Comparison of ENCODE assay signal across 19 cellular contexts in genomic region chr19:18391509-18392075, GRCh38. TPM values are rescaled to one million over a fixed set of nuclear protein-coding genes. Genes with fewer than 3 reads are reported as not detected.
"Had no signal": no experiment of that assay in that cellular context is flagged by ENCODE, and none has a peak within 500 bp of the region (broad histone marks: within the 10 kb centered on the region; RNA-seq: fewer than 3 reads in every experiment).

No MANE protein-coding gene starts in this region.

- H3K4me3 Mint-ChIP-seq: activated naive CD8-positive, alpha-beta T cell; naive thymus-derived CD4-positive, alpha-beta T cell had no signal

- H3K36me3 ChIP-seq: transverse colon, vagina had no signal

- H3K4me3 ChIP-seq: hepatocyte, transverse colon, vagina had no signal

- H3K27me3 ChIP-seq: hepatocyte, transverse colon, vagina had no signal

- H3K27ac ChIP-seq: hepatocyte, vagina had no signal

- H3K9me3 ChIP-seq: transverse colon, vagina had no signal

- H3K36me3 Mint-ChIP-seq: activated naive CD8-positive, alpha-beta T cell; naive thymus-derived CD4-positive, alpha-beta T cell had no signal

- H3K27ac Mint-ChIP-seq: activated naive CD8-positive, alpha-beta T cell; naive thymus-derived CD4-positive, alpha-beta T cell had no signal

- FAIRE-seq: colon had no signal

- ATAC-seq: esophagus mucosa had no signal

- DNase-seq: activated CD4-positive, alpha-beta T cell treated with anti-CD3 and anti-CD28 coated beads, Interleukin-2, amount 50 U/mL, for 1 hour; activated CD8-positive, alpha-beta memory T cell treated with anti-CD3 and anti-CD28 coated beads for 24 hours; activated gamma-delta T cell treated with Interleukin-2 at 50 U/mL for 16 hours; amniotic stem cell; naive thymus-derived CD4-positive, alpha-beta T cell; posterior cingulate gyrus; retina; stimulated activated CD4-positive, alpha-beta T cell treated with anti-CD3 and anti-CD28 coated beads, Interleukin-15, amount 100 ng/mL, for 24 hours; stimulated activated CD4-positive, alpha-beta T cell treated with anti-CD3 and anti-CD28 coated beads, Interleukin-4, amount 100 ng/mL, for 1 hour; stimulated activated naive CD4-positive, alpha-beta T cell treated with Interleukin-2 at 50 U/mL for 16 hours; T-helper 9 cell had no signal

RNA-seq across cellular contexts. Expression of gene GDF15, which starts 5.6 kb away (rescaled TPM):
- total RNA-seq: mononuclear cell had no signal
- polyA plus RNA-seq: naive thymus-derived CD4-positive, alpha-beta T cell had no signal

RNA-seq across cellular contexts. Expression of gene LRRC25, which starts 5.8 kb away (rescaled TPM):
- total RNA-seq: hepatocyte, lung microvascular endothelial cell had no signal
